Comparison of ENCODE assay signal across 1 cellular context in the genomic region with DNA sequence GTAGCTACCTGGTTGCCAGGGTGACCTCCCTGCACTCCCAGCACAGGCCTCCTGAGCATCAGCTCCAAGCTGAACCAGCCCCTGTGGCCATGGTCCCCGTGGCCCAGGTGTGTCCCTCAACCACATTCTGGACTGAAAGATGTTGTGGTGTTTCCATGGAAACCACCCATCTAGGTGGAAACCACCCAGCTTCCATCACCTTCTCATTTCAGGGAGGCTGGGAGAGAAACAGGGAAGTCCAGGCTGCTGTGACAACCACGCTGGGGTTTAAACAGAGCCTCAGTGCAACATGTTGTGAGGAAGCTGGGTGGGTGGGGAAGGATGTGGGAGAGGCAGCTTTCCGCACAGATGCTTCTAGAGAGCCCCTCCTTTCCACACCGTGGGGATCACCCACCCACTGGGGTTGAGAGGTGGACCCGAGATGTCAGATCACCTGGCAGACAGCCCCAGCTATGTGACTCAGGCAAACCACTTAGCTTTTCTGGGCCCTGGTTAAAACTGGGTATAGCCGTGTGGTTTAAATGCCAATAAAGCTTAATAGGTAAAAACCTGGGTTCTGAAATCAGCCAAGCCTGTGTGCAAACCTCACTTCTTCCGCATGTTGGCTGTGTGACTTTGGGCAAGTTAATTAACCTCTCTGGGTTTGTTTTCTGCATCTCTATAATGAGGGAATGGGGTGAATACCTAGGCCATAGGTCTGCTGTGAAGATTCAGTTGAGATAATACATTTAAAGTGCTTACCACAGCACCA.
A peak's percentile ranks its signal among the peaks of the same experiment; 100 is the strongest.
TF ChIP-seq lines count a peak whose summit lies in the region.

No MANE protein-coding gene starts in this region.

TF ChIP-seq in GM12878, 131 proteins besides CTCF, POLR2A, EP300 and RAD21 (continued from another document and continues in another):
- TF ChIP-seq, protein P1, sequence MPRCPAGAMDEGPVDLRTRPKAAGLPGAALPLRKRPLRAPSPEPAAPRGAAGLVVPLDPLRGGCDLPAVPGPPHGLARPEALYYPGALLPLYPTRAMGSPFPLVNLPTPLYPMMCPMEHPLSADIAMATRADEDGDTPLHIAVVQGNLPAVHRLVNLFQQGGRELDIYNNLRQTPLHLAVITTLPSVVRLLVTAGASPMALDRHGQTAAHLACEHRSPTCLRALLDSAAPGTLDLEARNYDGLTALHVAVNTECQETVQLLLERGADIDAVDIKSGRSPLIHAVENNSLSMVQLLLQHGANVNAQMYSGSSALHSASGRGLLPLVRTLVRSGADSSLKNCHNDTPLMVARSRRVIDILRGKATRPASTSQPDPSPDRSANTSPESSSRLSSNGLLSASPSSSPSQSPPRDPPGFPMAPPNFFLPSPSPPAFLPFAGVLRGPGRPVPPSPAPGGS (IDR thresholded peaks at IDR 0.05; ENCODE audit: borderline replicate concordance, insufficient read depth, low read depth, low read length, poor library complexity, severe bottlenecking) = no peak
- no peak for TF ChIP-seq YBX1 (IDR thresholded peaks at IDR 0.05)
- no peak for TF ChIP-seq JUND (IDR thresholded peaks at IDR 0.05; ENCODE audit: low read depth, low read length)
- no peak for TF ChIP-seq JUNB (IDR thresholded peaks at IDR 0.05)
- TF ChIP-seq ASH2L (IDR thresholded peaks at IDR 0.05; ENCODE audit: borderline replicate concordance, low read depth) = no peak
- no peak for TF ChIP-seq MEF2A (IDR thresholded peaks at IDR 0.05; ENCODE audit: insufficient read depth, low read depth, low read length)
- no peak for TF ChIP-seq CHD1 (IDR thresholded peaks at IDR 0.05; ENCODE audit: low read depth, low read length)
- TF ChIP-seq RBBP5 (conservative IDR thresholded peaks at IDR 0.05) = no peak
- peak; percentile 27; the same call in 1 of the 2 replicates for TF ChIP-seq NBN (IDR thresholded peaks at IDR 0.05)
- TF ChIP-seq CHD4 (IDR thresholded peaks at IDR 0.05) = no peak
- no peak for TF ChIP-seq WRNIP1 (IDR thresholded peaks at IDR 0.05; ENCODE audit: borderline replicate concordance, low read depth, low read length)
- TF ChIP-seq SIN3A (IDR thresholded peaks at IDR 0.05; ENCODE audit: low read depth, low read length) = peak; percentile 24; the same call in 1 of the 2 replicates
- TF ChIP-seq SREBF2 (IDR thresholded peaks at IDR 0.05; ENCODE audit: low read length) = no peak
- TF ChIP-seq KAT2A (conservative IDR thresholded peaks at IDR 0.05; ENCODE audit: control insufficient read depth, low read depth, low read length) = no peak
- 0 out of 2 replicates have a peak, but pooled peaks have one; percentile 33 for TF ChIP-seq RCOR1 (conservative IDR thresholded peaks at IDR 0.05; ENCODE audit: low read depth, low read length)
- TF ChIP-seq IRF4 (IDR thresholded peaks at IDR 0.05; ENCODE audit: low read depth, low read length) = no peak
- TF ChIP-seq CUX1 (IDR thresholded peaks at IDR 0.05; ENCODE audit: insufficient replicate concordance, low read depth, low read length) = no peak
- TF ChIP-seq, protein P2, sequence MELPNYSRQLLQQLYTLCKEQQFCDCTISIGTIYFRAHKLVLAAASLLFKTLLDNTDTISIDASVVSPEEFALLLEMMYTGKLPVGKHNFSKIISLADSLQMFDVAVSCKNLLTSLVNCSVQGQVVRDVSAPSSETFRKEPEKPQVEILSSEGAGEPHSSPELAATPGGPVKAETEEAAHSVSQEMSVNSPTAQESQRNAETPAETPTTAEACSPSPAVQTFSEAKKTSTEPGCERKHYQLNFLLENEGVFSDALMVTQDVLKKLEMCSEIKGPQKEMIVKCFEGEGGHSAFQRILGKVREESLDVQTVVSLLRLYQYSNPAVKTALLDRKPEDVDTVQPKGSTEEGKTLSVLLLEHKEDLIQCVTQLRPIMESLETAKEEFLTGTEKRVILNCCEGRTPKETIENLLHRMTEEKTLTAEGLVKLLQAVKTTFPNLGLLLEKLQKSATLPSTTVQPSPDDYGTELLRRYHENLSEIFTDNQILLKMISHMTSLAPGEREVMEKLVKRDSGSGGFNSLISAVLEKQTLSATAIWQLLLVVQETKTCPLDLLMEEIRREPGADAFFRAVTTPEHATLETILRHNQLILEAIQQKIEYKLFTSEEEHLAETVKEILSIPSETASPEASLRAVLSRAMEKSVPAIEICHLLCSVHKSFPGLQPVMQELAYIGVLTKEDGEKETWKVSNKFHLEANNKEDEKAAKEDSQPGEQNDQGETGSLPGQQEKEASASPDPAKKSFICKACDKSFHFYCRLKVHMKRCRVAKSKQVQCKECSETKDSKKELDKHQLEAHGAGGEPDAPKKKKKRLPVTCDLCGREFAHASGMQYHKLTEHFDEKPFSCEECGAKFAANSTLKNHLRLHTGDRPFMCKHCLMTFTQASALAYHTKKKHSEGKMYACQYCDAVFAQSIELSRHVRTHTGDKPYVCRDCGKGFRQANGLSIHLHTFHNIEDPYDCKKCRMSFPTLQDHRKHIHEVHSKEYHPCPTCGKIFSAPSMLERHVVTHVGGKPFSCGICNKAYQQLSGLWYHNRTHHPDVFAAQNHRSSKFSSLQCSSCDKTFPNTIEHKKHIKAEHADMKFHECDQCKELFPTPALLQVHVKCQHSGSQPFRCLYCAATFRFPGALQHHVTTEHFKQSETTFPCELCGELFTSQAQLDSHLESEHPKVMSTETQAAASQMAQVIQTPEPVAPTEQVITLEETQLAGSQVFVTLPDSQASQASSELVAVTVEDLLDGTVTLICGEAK (IDR thresholded peaks at IDR 0.05; ENCODE audit: borderline replicate concordance) = no peak
- TF ChIP-seq PKNOX1 (IDR thresholded peaks at IDR 0.05) = peak; percentile 45
- no peak for TF ChIP-seq NRF1 (conservative IDR thresholded peaks at IDR 0.05; ENCODE audit: low read depth, low read length)
- peak in 1 of 2 experiments; percentile 42; a peak in 1 of 3 replicates for TF ChIP-seq EGR1 (IDR thresholded peaks at IDR 0.05; ENCODE audit: borderline replicate concordance in 1 of 2, low read depth in 2 of 2, low read length in 2 of 2)
- TF ChIP-seq, protein P3, sequence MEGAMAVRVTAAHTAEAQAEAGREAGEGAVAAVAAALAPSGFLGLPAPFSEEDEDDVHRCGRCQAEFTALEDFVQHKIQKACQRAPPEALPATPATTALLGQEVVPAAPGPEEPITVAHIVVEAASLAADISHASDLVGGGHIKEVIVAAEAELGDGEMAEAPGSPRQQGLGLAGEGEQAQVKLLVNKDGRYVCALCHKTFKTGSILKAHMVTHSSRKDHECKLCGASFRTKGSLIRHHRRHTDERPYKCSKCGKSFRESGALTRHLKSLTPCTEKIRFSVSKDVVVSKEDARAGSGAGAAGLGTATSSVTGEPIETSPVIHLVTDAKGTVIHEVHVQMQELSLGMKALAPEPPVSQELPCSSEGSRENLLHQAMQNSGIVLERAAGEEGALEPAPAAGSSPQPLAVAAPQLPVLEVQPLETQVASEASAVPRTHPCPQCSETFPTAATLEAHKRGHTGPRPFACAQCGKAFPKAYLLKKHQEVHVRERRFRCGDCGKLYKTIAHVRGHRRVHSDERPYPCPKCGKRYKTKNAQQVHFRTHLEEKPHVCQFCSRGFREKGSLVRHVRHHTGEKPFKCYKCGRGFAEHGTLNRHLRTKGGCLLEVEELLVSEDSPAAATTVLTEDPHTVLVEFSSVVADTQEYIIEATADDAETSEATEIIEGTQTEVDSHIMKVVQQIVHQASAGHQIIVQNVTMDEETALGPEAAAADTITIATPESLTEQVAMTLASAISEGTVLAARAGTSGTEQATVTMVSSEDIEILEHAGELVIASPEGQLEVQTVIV (IDR thresholded peaks at IDR 0.05; ENCODE audit: borderline replicate concordance, partially characterized antibody) = no peak
- peak; percentile 96 for TF ChIP-seq IKZF2 (IDR thresholded peaks at IDR 0.05)
- TF ChIP-seq PAX5 (IDR thresholded peaks at IDR 0.05; ENCODE audit: borderline replicate concordance, low read depth, low read length) = 0 out of 2 replicates have a peak, but pooled peaks have one; percentile 54
- peak; percentile 97 for TF ChIP-seq BMI1 (IDR thresholded peaks at IDR 0.05; ENCODE audit: borderline replicate concordance)
- no peak for TF ChIP-seq ZBTB4 (CRISPR knock-in tag; IDR thresholded peaks at IDR 0.05)
- peak in 1 of 2 experiments; percentile 57; a peak in 1 of 4 replicates for TF ChIP-seq ETV6 (conservative IDR thresholded peaks at IDR 0.05 in 1 of 2, IDR thresholded peaks at IDR 0.05 in 1 of 2; ENCODE audit: borderline replicate concordance in 1 of 2, low read depth in 1 of 2)
- TF ChIP-seq SPI1 (IDR thresholded peaks at IDR 0.05; ENCODE audit: borderline replicate concordance, insufficient read depth, low read depth, low read length) = peak; percentile 79
- no peak for TF ChIP-seq PML (IDR thresholded peaks at IDR 0.05; ENCODE audit: low read length)
- TF ChIP-seq, protein P4, sequence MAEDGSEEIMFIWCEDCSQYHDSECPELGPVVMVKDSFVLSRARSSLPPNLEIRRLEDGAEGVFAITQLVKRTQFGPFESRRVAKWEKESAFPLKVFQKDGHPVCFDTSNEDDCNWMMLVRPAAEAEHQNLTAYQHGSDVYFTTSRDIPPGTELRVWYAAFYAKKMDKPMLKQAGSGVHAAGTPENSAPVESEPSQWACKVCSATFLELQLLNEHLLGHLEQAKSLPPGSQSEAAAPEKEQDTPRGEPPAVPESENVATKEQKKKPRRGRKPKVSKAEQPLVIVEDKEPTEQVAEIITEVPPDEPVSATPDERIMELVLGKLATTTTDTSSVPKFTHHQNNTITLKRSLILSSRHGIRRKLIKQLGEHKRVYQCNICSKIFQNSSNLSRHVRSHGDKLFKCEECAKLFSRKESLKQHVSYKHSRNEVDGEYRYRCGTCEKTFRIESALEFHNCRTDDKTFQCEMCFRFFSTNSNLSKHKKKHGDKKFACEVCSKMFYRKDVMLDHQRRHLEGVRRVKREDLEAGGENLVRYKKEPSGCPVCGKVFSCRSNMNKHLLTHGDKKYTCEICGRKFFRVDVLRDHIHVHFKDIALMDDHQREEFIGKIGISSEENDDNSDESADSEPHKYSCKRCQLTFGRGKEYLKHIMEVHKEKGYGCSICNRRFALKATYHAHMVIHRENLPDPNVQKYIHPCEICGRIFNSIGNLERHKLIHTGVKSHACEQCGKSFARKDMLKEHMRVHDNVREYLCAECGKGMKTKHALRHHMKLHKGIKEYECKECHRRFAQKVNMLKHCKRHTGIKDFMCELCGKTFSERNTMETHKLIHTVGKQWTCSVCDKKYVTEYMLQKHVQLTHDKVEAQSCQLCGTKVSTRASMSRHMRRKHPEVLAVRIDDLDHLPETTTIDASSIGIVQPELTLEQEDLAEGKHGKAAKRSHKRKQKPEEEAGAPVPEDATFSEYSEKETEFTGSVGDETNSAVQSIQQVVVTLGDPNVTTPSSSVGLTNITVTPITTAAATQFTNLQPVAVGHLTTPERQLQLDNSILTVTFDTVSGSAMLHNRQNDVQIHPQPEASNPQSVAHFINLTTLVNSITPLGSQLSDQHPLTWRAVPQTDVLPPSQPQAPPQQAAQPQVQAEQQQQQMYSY (CRISPR knock-in tag; IDR thresholded peaks at IDR 0.05) = no peak
- TF ChIP-seq SRF (IDR thresholded peaks at IDR 0.05; ENCODE audit: low read depth in 2 of 2, low read length in 2 of 2) = no peak
- TF ChIP-seq ZNF217 (IDR thresholded peaks at IDR 0.05) = peak; percentile 96
